ENCODE assay signal across 11 cellular contexts in genomic region chr20:35883341-35883777, GRCh38.
A peak's percentile ranks its signal among the peaks of the same experiment; 100 is the strongest.
DNase-seq lines count a peak whose midpoint lies in the region; ATAC-seq and TF ChIP-seq lines count a peak whose summit lies in the region.
"Had no signal": no experiment of that assay in that cellular context is flagged by ENCODE, and none has a peak within 500 bp of the region (broad histone marks: within the 10 kb centered on the region; RNA-seq: fewer than 3 reads in every experiment).

No MANE protein-coding gene starts in this region.

- H3K36me3 ChIP-seq in cardiac muscle cell = no peaks in the 10 kb centered on the region
- no peaks in the 10 kb centered on the region for H3K36me3 ChIP-seq in breast epithelium
- H3K36me3 ChIP-seq in muscle layer of colon (ENCODE audit: insufficient read depth, low read length) = no peaks in the 10 kb centered on the region
- H3K36me3 ChIP-seq in upper lobe of right lung = peaks cover 9% of the 10 kb centered on the region
- no peaks in the 10 kb centered on the region for H3K36me3 ChIP-seq in Karpas-422 (ENCODE audit: insufficient read depth, low read length)

- H4K20me1 ChIP-seq in Karpas-422 (ENCODE audit: insufficient read depth, low read depth, low read length) = no peaks in the 10 kb centered on the region

- TF ChIP-seq CTCF in cardiac muscle cell (IDR thresholded peaks at IDR 0.05; ENCODE audit: low read depth, low read length) = no peak
- TF ChIP-seq CTCF in breast epithelium (IDR thresholded peaks at IDR 0.05) = no peak
- TF ChIP-seq CTCF in upper lobe of right lung (IDR thresholded peaks at IDR 0.05) = no peak

- H3K4me3 ChIP-seq in cardiac muscle cell (no peak overlapping the region), breast epithelium (peak overlapping the region in 1 of 3 donors; percentile 34), muscle layer of colon (ENCODE audit: low read depth in 1 of 2, low read length in 2 of 2) (peak overlapping the region in 1 of 2 donors; percentile 14), upper lobe of right lung (no peak overlapping the region), Karpas-422 (ENCODE audit: low read length) (no peak overlapping the region)
- H3K4me3 ChIP-seq: spleen had no signal

- no peak for ATAC-seq in upper lobe of right lung

- H3K9ac ChIP-seq in muscle layer of colon (ENCODE audit: low read length) (no peak overlapping the region), Karpas-422 (ENCODE audit: low read length) (no peak overlapping the region)

- no peak overlapping the region for H2AFZ ChIP-seq in Karpas-422 (ENCODE audit: low read length)

- H3K27me3 ChIP-seq in cardiac muscle cell (no peaks in the 10 kb centered on the region), breast epithelium (no peaks in the 10 kb centered on the region), muscle layer of colon (ENCODE audit: control insufficient read depth in 1 of 2, insufficient read depth in 2 of 2, low read length in 2 of 2) (no peaks in the 10 kb centered on the region), upper lobe of right lung (no peaks in the 10 kb centered on the region), Karpas-422 (ENCODE audit: low read length) (no peaks in the 10 kb centered on the region)
- H3K27me3 ChIP-seq: spleen had no signal

- no peak overlapping the region for H3K4me2 ChIP-seq in Karpas-422 (ENCODE audit: low read depth, low read length, poor library complexity, severe bottlenecking)

- H3K9me3 ChIP-seq in cardiac muscle cell (ENCODE audit: low read depth) (no peaks in the 10 kb centered on the region), breast epithelium (no peaks in the 10 kb centered on the region), muscle layer of colon (ENCODE audit: low read length) (no peaks in the 10 kb centered on the region), upper lobe of right lung (no peaks in the 10 kb centered on the region), Karpas-422 (ENCODE audit: low read length) (no peaks in the 10 kb centered on the region)
- H3K9me3 ChIP-seq: spleen had no signal

- no peaks in the 10 kb centered on the region for H3K9me2 ChIP-seq in Karpas-422 (replicated peaks; ENCODE audit: insufficient read depth, low read length)

- DNase-seq in cardiac muscle cell (ENCODE audit: low read depth in 1 of 2, low spot score in 1 of 2) = no peak
- no peak for DNase-seq in cardiac septum (ENCODE audit: low spot score)
- no peak for DNase-seq in breast epithelium (ENCODE audit: low spot score in 2 of 2)
- DNase-seq in upper lobe of right lung = no peak
- DNase-seq in SHP77 (lab: John Stamatoyannopoulos, UW) = no peak
- DNase-seq in Karpas-422 = no peak
- no peak for DNase-seq in activated CD4-positive, alpha-beta T cell treated with anti-CD3 and anti-CD28 coated beads, Interleukin-2, amount 50 U/mL, for 1 hour
- DNase-seq: activated CD4-positive, alpha-beta memory T cell treated with anti-CD3 and anti-CD28 coated beads for 36 hours; NCI-H1048; spleen had no signal

- intact Hi-C loops in cardiac septum (cut with DNase I) = loop anchor here (5.0 to 10.0 kb wide), 4 partner anchors 141 to 419 kb away; partner anchors contain the start of genes NFS1, RBM39, ROMO1 and SPAG4
- intact Hi-C loops in breast epithelium (cut with DNase I; ENCODE audit: low total_unique reads) = no loop called here
- intact Hi-C loops in upper lobe of right lung (cut with DNase I) = loop anchor here (10.0 kb wide), 1 partner anchor 169 kb away; no protein-coding TSS in a partner anchor

- peaks cover 28% of the 10 kb centered on the region for H3K79me2 ChIP-seq in Karpas-422 (ENCODE audit: low read length)

- H3K4me1 ChIP-seq in cardiac muscle cell (ENCODE audit: low read depth) (peaks cover 7% of the 10 kb centered on the region), breast epithelium (no peaks in the 10 kb centered on the region), muscle layer of colon (ENCODE audit: insufficient read depth, low read length) (peaks cover 12% of the 10 kb centered on the region), upper lobe of right lung (no peaks in the 10 kb centered on the region), Karpas-422 (ENCODE audit: low read length) (peaks cover 2% of the 10 kb centered on the region)

- no peak for TF ChIP-seq POLR2A in breast epithelium (IDR thresholded peaks at IDR 0.05)

- H3K27ac ChIP-seq in cardiac muscle cell = peak overlapping the region; percentile 65
- H3K27ac ChIP-seq in breast epithelium = peak overlapping the region; percentile 71 to 94
- peak overlapping the region; percentile 41 for H3K27ac ChIP-seq in muscle layer of colon (ENCODE audit: low read depth, low read length)
- H3K27ac ChIP-seq in upper lobe of right lung = peak overlapping the region; percentile 55
- H3K27ac ChIP-seq in Karpas-422 (ENCODE audit: low read length) = no peak overlapping the region
